Comparison of ENCODE assay signal across 8 cellular contexts in genomic region chr7:149873968-149874643, GRCh38. TPM values are rescaled to one million over a fixed set of nuclear protein-coding genes. Genes with fewer than 3 reads are reported as not detected.
DNase-seq lines count a peak whose midpoint lies in the region; ATAC-seq and TF ChIP-seq lines count a peak whose summit lies in the region.

Gene ATP6V0E2 (plus strand): TSS chr7:149873969. CDS start chr7:149874066, 97 bp downstream.

- H3K27me3 Mint-ChIP-seq in activated T-cell treated with anti-CD3 and anti-CD28 coated beads, Interleukin-2, amount 50 U/mL, for 24 hours, result no peaks in the 10 kb centered on the region

- H3K4me1 ChIP-seq in cardiac muscle cell (ENCODE audit: low read depth), result no peaks in the 10 kb centered on the region

- H3K27ac Mint-ChIP-seq in activated T-cell treated with anti-CD3 and anti-CD28 coated beads, Interleukin-2, amount 50 U/mL, for 24 hours, result peak within 1 kb of the TSS; percentile 94

- H3K9me3 Mint-ChIP-seq in activated T-cell treated with anti-CD3 and anti-CD28 coated beads, Interleukin-2, amount 50 U/mL, for 24 hours, result no peaks in the 10 kb centered on the region

- H3K4me1 Mint-ChIP-seq in activated T-cell treated with anti-CD3 and anti-CD28 coated beads, Interleukin-2, amount 50 U/mL, for 24 hours (ENCODE audit: low read depth), result peaks cover 80% of the 10 kb centered on the region

- H3K36me3 ChIP-seq in cardiac muscle cell, result no peaks in the 10 kb centered on the region

- peaks cover 17% of the 10 kb centered on the region for H3K27me3 ChIP-seq in cardiac muscle cell

- H3K4me3 ChIP-seq in WI38 (ENCODE audit: low read depth, low read length) (peak within 1 kb of the TSS; percentile 75), cardiac muscle cell (peak within 1 kb of the TSS; percentile 62)

- peak; percentile 16 for ATAC-seq in HG03066 (IDR thresholded peaks at IDR 0.05; ENCODE audit: low read depth, unreplicated experiment)
- no peak for ATAC-seq in sciatic nerve

- peak within 1 kb of the TSS; percentile 82 for H3K4me3 Mint-ChIP-seq in activated T-cell treated with anti-CD3 and anti-CD28 coated beads, Interleukin-2, amount 50 U/mL, for 24 hours

- intact Hi-C loops in sciatic nerve (cut with DNase I), result no loop called here

- no peak for DNase-seq in activated T-cell treated with anti-CD3 and anti-CD28 coated beads, Interleukin-2, amount 50 U/mL, for 24 hours
- no peak for DNase-seq in activated T-cell treated with anti-CD3 and anti-CD28 coated beads, Interleukin-2, amount 50 U/mL, for 1 hour
- DNase-seq in cardiac muscle cell (ENCODE audit: low read depth in 1 of 2, low spot score in 1 of 2) (no peak), sciatic nerve (ENCODE audit: low spot score) (no peak), SIG-M5 (lab: John Stamatoyannopoulos, UW) (no peak)
- DNase-seq in stimulated activated CD4-positive, alpha-beta T cell treated with anti-CD3 and anti-CD28 coated beads, Interleukin-1b, Interleukin-23, amount 100 ng/mL, for 48 hours, result no peak

- H3K36me3 Mint-ChIP-seq in activated T-cell treated with anti-CD3 and anti-CD28 coated beads, Interleukin-2, amount 50 U/mL, for 24 hours (ENCODE audit: low read depth), result peaks cover 67% of the 10 kb centered on the region

- H3K9me3 ChIP-seq in cardiac muscle cell (ENCODE audit: low read depth), result no peaks in the 10 kb centered on the region

- peak within 1 kb of the TSS; percentile 60 for H3K27ac ChIP-seq in cardiac muscle cell

- no peak for TF ChIP-seq CTCF in WI38 (IDR thresholded peaks at IDR 0.05; ENCODE audit: low read depth, low read length)
- TF ChIP-seq CTCF in cardiac muscle cell (IDR thresholded peaks at IDR 0.05; ENCODE audit: low read depth, low read length), result no peak

RNA-seq across cellular contexts. Expression of gene ATP6V0E2, which starts in this region (rescaled TPM):
- total RNA-seq in cardiac muscle cell (132 and 220 TPM in 2 replicates), sciatic nerve (34.8 TPM)
- polyA plus RNA-seq in cardiac muscle cell, result 115 and 116 TPM in 2 replicates
